ENCODE assay signal across 31 cellular contexts in the genomic region with DNA sequence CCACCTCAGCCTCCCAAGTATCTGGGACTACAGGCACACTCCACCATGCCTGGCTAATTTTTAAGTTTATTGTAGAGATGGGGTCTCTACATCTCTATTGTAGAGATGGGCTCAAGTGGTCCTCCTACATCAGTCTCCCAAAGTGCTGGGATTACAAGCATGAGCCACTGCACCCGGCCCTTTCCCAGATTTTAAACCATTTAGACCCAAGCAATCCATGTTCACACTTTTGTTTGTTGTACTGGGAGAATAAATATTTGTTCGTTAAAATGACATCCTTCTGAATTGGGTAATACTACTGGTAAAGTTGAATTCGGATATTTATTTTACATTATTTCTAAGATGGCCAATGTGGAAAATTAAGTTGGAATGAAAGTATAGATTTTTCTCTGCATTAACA.
"Had no signal": no experiment of that assay in that cellular context is flagged by ENCODE, and none has a peak within 500 bp of the region (broad histone marks: within the 10 kb centered on the region; RNA-seq: fewer than 3 reads in every experiment).

No MANE protein-coding gene starts in this region.

- H3K9me3 ChIP-seq: SJCRH30 had no signal

- H3K4me2 ChIP-seq: KMS-11, PC-9 had no signal

- H3K9ac ChIP-seq: KMS-11 had no signal

- H3K27me3 ChIP-seq: SJCRH30 had no signal

- H3K4me1 ChIP-seq: SJCRH30 had no signal

- H3K36me3 ChIP-seq: SJCRH30 had no signal

- H3K4me3 ChIP-seq: PC-9, SJCRH30, SK-N-MC had no signal

- H3K27ac ChIP-seq: KMS-11, PC-9, RWPE1, SJCRH30, SK-N-MC had no signal

- ATAC-seq: Panc1, Right ventricle myocardium inferior, SK-N-SH treated with all-trans-retinoic acid at 6 μM for 48 hours had no signal

- H2AFZ ChIP-seq: PC-9 had no signal

- DNase-seq: Karpas-422, NCI-H1048, NCI-H1092 treated with DMSO at 0.1 percent for 48 hours, NCI-H1105 treated with DMSO at 0.1 percent for 48 hours, NCI-H1417, NCI-H1436, NCI-H146, NCI-H1694, NCI-H187, NCI-H1930, NCI-H2029 treated with DMSO at 0.1 percent for 48 hours, NCI-H2081 treated with DMSO at 0.1 percent for 48 hours, NCI-H2107, NCI-H2171, NCI-H226, NCI-H446 treated with DMSO at 0.1 percent for 48 hours, NCI-H510A, NCI-H524, NCI-H69, NCI-H748 treated with DMSO at 0.1 percent for 48 hours, NCI-H82, PC-9, SHP77, SIG-M5, SJCRH30 had no signal
